Comparison of ENCODE assay signal across 8 cellular contexts in genomic region chr16:67660564-67661028, GRCh38. TPM values are rescaled to one million over a fixed set of nuclear protein-coding genes. Genes with fewer than 3 reads are reported as not detected.
DNase-seq lines count a peak whose midpoint lies in the region; ATAC-seq and TF ChIP-seq lines count a peak whose summit lies in the region.

PARD6A (plus strand) TSS chr16:67660960; CDS start chr16:67661039, 79 bp downstream.

- intact Hi-C loops in Panc1 (cut with micrococcal nuclease; ENCODE audit: unreplicated experiment): no loop called here

- POLR2A ChIA-PET in Panc1 (lab: Charles Lee): no interaction called here

- ATAC-seq in GM21723 (IDR thresholded peaks at IDR 0.05; ENCODE audit: unreplicated experiment) (peak; percentile 73), Panc1 (peak; percentile 92)

- H3K27me3 ChIP-seq in Panc1 (ENCODE audit: control insufficient read depth, insufficient read depth, low read length): no peaks in the 10 kb centered on the region
- H3K27me3 ChIP-seq in mucosa of stomach (ENCODE audit: control insufficient read depth, insufficient read depth, low read length): peaks cover 5% of the 10 kb centered on the region

- H3K36me3 Mint-ChIP-seq in activated T-cell treated with anti-CD3 and anti-CD28 coated beads, Interleukin-2, amount 50 U/mL, for 24 hours (ENCODE audit: low read depth): peaks cover 67% of the 10 kb centered on the region

- no peaks in the 10 kb centered on the region for H3K9me3 Mint-ChIP-seq in activated T-cell treated with anti-CD3 and anti-CD28 coated beads, Interleukin-2, amount 50 U/mL, for 24 hours

- peaks cover 32% of the 10 kb centered on the region for H3K4me1 Mint-ChIP-seq in activated T-cell treated with anti-CD3 and anti-CD28 coated beads, Interleukin-2, amount 50 U/mL, for 24 hours (ENCODE audit: low read depth)

- peak; percentile 79 for TF ChIP-seq POLR2A in erythroblast (IDR thresholded peaks at IDR 0.05; ENCODE audit: low read length)

- DNase-seq in DMS 273 treated with DMSO at 0.1 percent for 48 hours (lab: John Stamatoyannopoulos, UW): peak; percentile 91
- DNase-seq in KBM-7: peak; percentile 95
- peak; percentile 41 for DNase-seq in Panc1 (ENCODE audit: low read depth, low spot score)
- DNase-seq in activated T-cell treated with anti-CD3 and anti-CD28 coated beads, Interleukin-2, amount 50 U/mL, for 24 hours: peak; percentile 94
- DNase-seq in erythroblast (lab: John Stamatoyannopoulos, UW): peak; percentile 95 to 96
- DNase-seq in stimulated activated CD8-positive, alpha-beta memory T cell treated with anti-CD3 and anti-CD28 coated beads, Interleukin-4, amount 100 ng/mL, for 48 hours: peak; percentile 97

- H3K27ac ChIP-seq in Panc1 (ENCODE audit: low read length): peak within 1 kb of the TSS; percentile 85

- H3K27ac Mint-ChIP-seq in activated T-cell treated with anti-CD3 and anti-CD28 coated beads, Interleukin-2, amount 50 U/mL, for 24 hours: peak within 1 kb of the TSS; percentile 98

- in situ Hi-C loops in KBM-7 (cut with MboI; ENCODE audit: low pct_unique_long_range_greater_than_20kb, low sequenced_read_pairs): no loop called here
- in situ Hi-C loops in Panc1 (cut with HindIII; ENCODE audit: low pct_unique_long_range_greater_than_20kb, low sequenced_read_pairs): no loop called here

- peak within 1 kb of the TSS; percentile 72 for H3K9ac ChIP-seq in mucosa of stomach (ENCODE audit: low read length)

- no peaks in the 10 kb centered on the region for H3K9me3 ChIP-seq in Panc1 (ENCODE audit: control insufficient read depth, insufficient read depth, low read depth, low read length)
- H3K9me3 ChIP-seq in mucosa of stomach (ENCODE audit: control insufficient read depth, low read length): no peaks in the 10 kb centered on the region

- H3K4me1 ChIP-seq in Panc1 (ENCODE audit: control insufficient read depth, insufficient read depth, low read length) (peaks cover 3% of the 10 kb centered on the region; the same call in 1 of the 2 replicates), mucosa of stomach (ENCODE audit: control insufficient read depth, insufficient read depth, low read length) (peaks cover 17% of the 10 kb centered on the region)

- no peak for TF ChIP-seq CTCF in Panc1 (IDR thresholded peaks at IDR 0.05)

- peaks cover 2% of the 10 kb centered on the region; the same call in 1 of the 2 replicates for H3K36me3 ChIP-seq in Panc1 (ENCODE audit: control insufficient read depth, insufficient read depth, low read length)
- no peaks in the 10 kb centered on the region for H3K36me3 ChIP-seq in mucosa of stomach (ENCODE audit: control insufficient read depth, insufficient read depth, low read length)

- no TSS peak for BruUV-seq in Panc1 (replicated peaks; lab: Mats Ljungman, UMichigan)

- no peaks in the 10 kb centered on the region for H3K27me3 Mint-ChIP-seq in activated T-cell treated with anti-CD3 and anti-CD28 coated beads, Interleukin-2, amount 50 U/mL, for 24 hours

- peak within 1 kb of the TSS; percentile 92 for H3K4me3 Mint-ChIP-seq in activated T-cell treated with anti-CD3 and anti-CD28 coated beads, Interleukin-2, amount 50 U/mL, for 24 hours

- CTCF ChIA-PET in Panc1 (lab: Charles Lee): interaction anchor here (0.6 to 1.0 kb wide), 2 partner anchors 108 to 140 kb away, joined by 3 to 5 read pairs; no protein-coding TSS in a partner anchor

- H3K4me3 ChIP-seq in Panc1 (ENCODE audit: low read depth in 2 of 2, low read length in 2 of 2) (peak within 1 kb of the TSS; percentile 82 to 86), mucosa of stomach (ENCODE audit: low read length) (peak within 1 kb of the TSS; percentile 78)

RNA-seq across cellular contexts. Expression of gene PARD6A, which starts in this region (rescaled TPM):
- 10.8 TPM for total RNA-seq in Panc1 (2021; ENCODE audit: unreplicated experiment)
- 18.8 TPM for polyA plus RNA-seq in Panc1 (2012; ENCODE audit: insufficient read length)

Comparison
In these comparisons a context has a peak if more than half of its experiments do, and no peak if none do; other contexts are left out.
1. Peak in every context shown above with its lines: DNase-seq, ATAC-seq, H3K4me3 ChIP-seq and H3K27ac ChIP-seq.
2. DNase-seq: peak in every context shown above with its lines; median percentile 97 in stimulated activated CD8-positive, alpha-beta memory T cell treated with anti-CD3 and anti-CD28 coated beads, Interleukin-4, amount 100 ng/mL, for 48 hours; 96 in erythroblast; 95 in KBM-7; 94 in activated T-cell treated with anti-CD3 and anti-CD28 coated beads, Interleukin-2, amount 50 U/mL, for 24 hours; 91 in DMS 273 treated with DMSO at 0.1 percent for 48 hours; 41 in Panc1.